Comparison of ENCODE assay signal across 12 cellular contexts in genomic region chr1:178004926-178005391, GRCh38.
DNase-seq lines count a peak whose midpoint lies in the region; ATAC-seq and TF ChIP-seq lines count a peak whose summit lies in the region.
"Had no signal": no experiment of that assay in that cellular context is flagged by ENCODE, and none has a peak within 500 bp of the region (broad histone marks: within the 10 kb centered on the region; RNA-seq: fewer than 3 reads in every experiment).

No MANE protein-coding gene starts in this region.

- no peak overlapping the region for H3K27ac ChIP-seq in ACC112 (ENCODE audit: low read depth, low read length)
- H3K27ac ChIP-seq: uterus had no signal

- peak; percentile 81 for ATAC-seq in GM18867 (IDR thresholded peaks at IDR 0.05; ENCODE audit: unreplicated experiment)
- peak; percentile 73 for ATAC-seq in HG03378 (IDR thresholded peaks at IDR 0.05; ENCODE audit: unreplicated experiment)
- no peak for ATAC-seq in HG03280 (IDR thresholded peaks at IDR 0.05; ENCODE audit: unreplicated experiment)
- no peak for ATAC-seq in HG03095 (IDR thresholded peaks at IDR 0.05; ENCODE audit: unreplicated experiment)

- TF ChIP-seq CTCF in choroid plexus epithelial cell (conservative IDR thresholded peaks at IDR 0.05; ENCODE audit: low read depth, low read length): no peak

- H2AFZ ChIP-seq in ACC112 (ENCODE audit: low read length, unreplicated experiment): peak overlapping the region; percentile 38

- peaks cover 10% of the 10 kb centered on the region for H3K4me1 ChIP-seq in ACC112 (ENCODE audit: control insufficient read depth, insufficient read depth, low read length, unreplicated experiment)
- H3K4me1 ChIP-seq: uterus had no signal

- H3K27me3 ChIP-seq in ACC112 (ENCODE audit: insufficient read depth, low read length): no peaks in the 10 kb centered on the region
- H3K27me3 ChIP-seq: uterus had no signal

- H3K4me3 ChIP-seq in ACC112 (ENCODE audit: low read depth, low read length) (peak overlapping the region; percentile 53; the same call in 1 of the 2 replicates), choroid plexus epithelial cell (ENCODE audit: low read depth, low read length) (no peak overlapping the region)
- H3K4me3 ChIP-seq: uterus had no signal

- DNase-seq in choroid plexus epithelial cell (ENCODE audit: low read depth) (peak; percentile 21), NCI-H345 (lab: John Stamatoyannopoulos, UW) (no peak)
- DNase-seq in stimulated activated CD4-positive, alpha-beta T cell treated with anti-CD3 and anti-CD28 coated beads, Interleukin-2, amount 100 ng/mL, for 24 hours: no peak
- DNase-seq: activated CD4-positive, alpha-beta T cell treated with anti-CD3 and anti-CD28 coated beads for 4 hours; activated naive CD4-positive, alpha-beta T cell; Kasumi-1; uterus had no signal

- no peaks in the 10 kb centered on the region for H3K79me2 ChIP-seq in ACC112 (ENCODE audit: control insufficient read depth, insufficient read depth, low read length, unreplicated experiment)

- H3K36me3 ChIP-seq in ACC112 (ENCODE audit: insufficient read depth, low read length): no peaks in the 10 kb centered on the region
- H3K36me3 ChIP-seq: uterus had no signal

Comparison
In these comparisons a context has a peak if more than half of its experiments do, and no peak if none do; other contexts are left out.
1. ATAC-seq: peak in GM18867 (single experiment) and HG03378 (single experiment); none in HG03280 (single experiment) and HG03095 (single experiment).